ENCODE assay signal across 8 cellular contexts in the genomic region with DNA sequence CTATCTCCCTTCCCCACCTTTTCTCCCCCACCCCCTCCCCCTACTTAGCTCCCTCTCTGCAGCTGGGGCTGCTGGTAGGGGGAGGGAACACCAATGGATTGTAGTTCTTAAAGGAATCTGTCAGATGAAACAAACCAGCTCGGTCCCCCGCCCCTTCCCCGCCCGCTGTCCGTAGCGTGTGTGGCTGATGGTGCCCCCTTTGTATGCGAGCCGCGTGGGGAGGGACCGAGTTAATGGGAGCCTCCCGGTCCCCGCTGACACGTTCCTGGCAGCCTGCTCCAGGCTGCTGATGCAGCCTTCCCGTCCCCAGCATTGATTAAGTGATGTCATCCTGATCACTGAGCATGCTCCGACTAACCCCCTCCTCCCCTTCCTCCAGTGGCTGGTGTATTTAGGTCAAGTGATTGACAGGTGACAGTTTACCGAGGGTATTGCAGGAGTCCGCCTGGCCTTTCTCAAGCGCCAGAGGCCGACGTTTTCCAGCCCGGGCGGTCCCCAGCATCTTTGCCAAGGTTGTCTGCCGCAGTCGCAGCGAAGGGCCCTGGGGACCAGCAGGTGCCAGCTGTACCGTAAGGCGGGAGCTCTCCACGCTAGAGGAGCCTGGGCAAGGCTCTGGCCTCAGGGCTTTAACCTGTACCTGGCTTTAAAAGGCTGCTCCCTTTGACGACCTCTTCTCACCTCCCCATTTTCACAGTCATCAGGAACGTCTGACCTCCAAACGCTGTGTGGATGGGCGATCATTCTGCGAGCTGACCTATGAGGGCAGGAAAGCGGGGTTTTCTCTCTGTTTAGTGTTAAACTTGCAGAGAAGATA. TPM values are rescaled to one million over a fixed set of nuclear protein-coding genes. Genes with fewer than 3 reads are reported as not detected.
DNase-seq lines count a peak whose midpoint lies in the region; ATAC-seq and TF ChIP-seq lines count a peak whose summit lies in the region.

No MANE protein-coding gene starts in this region.

- intact Hi-C loops in CD4-positive, alpha-beta memory T cell (cut with micrococcal nuclease): loop anchor here (10.0 kb wide), 2 partner anchors 62 to 1032 kb away; partner anchors contain the start of gene ACVR2A

- H3K4me3 Mint-ChIP-seq in CD4-positive, alpha-beta memory T cell: peak overlapping the region; percentile 90 to 97 (median 92)

- H3K36me3 ChIP-seq in CD4-positive, alpha-beta memory T cell (ENCODE audit: insufficient read depth, low read length): no peaks in the 10 kb centered on the region
- H3K36me3 ChIP-seq in RWPE2 (ENCODE audit: low read depth): no peaks in the 10 kb centered on the region
- no peaks in the 10 kb centered on the region for H3K36me3 ChIP-seq in MM.1S (replicated peaks; ENCODE audit: insufficient read depth, low read length)

- H3K4me1 Mint-ChIP-seq in CD4-positive, alpha-beta memory T cell: peaks cover 6 to 25% (median 14%) of the 10 kb centered on the region in 4 donors

- no peaks in the 10 kb centered on the region for H3K27me3 ChIP-seq in CD4-positive, alpha-beta memory T cell (ENCODE audit: insufficient read depth, low read length)
- H3K27me3 ChIP-seq in RWPE2 (ENCODE audit: insufficient read depth, poor library complexity, severe bottlenecking) (peaks cover 28% of the 10 kb centered on the region), MM.1S (replicated peaks; ENCODE audit: insufficient read depth, low read length) (no peaks in the 10 kb centered on the region)

- no peaks in the 10 kb centered on the region for H3K79me2 ChIP-seq in MM.1S (ENCODE audit: low read length)

- H3K4me2 ChIP-seq in MM.1S (ENCODE audit: low read depth, low read length): no peak overlapping the region

- DNase-seq in CD4-positive, alpha-beta memory T cell: peak; percentile 66 to 85 (median 72)
- DNase-seq in RWPE2 (ENCODE audit: low spot score): no peak
- DNase-seq in astrocyte of the hippocampus (ENCODE audit: low read depth, low spot score): peak; percentile 62
- peak; percentile 70 for DNase-seq in medulla oblongata (ENCODE audit: extremely low spot score)
- DNase-seq in stimulated activated CD8-positive, alpha-beta memory T cell treated with anti-CD3 and anti-CD28 coated beads, Interleukin-4, amount 100 ng/mL, for 48 hours: peak; percentile 58
- DNase-seq in NK-92 (lab: John Stamatoyannopoulos, UW; ENCODE audit: unreplicated experiment): no peak
- no peak for DNase-seq in MM.1S

- CTCF ChIA-PET in CD4-positive, alpha-beta memory T cell (lab: Charles Lee; ENCODE audit: partially characterized antibody): interaction anchor here (1.0 to 2.1 kb wide), 3 partner anchors 50 to 140 kb away, joined by 3 to 5 read pairs (median 3); no protein-coding TSS in a partner anchor

- no peaks in the 10 kb centered on the region for H3K9me3 ChIP-seq in CD4-positive, alpha-beta memory T cell (ENCODE audit: control insufficient read depth in 1 of 2, low read length in 2 of 2)
- no peaks in the 10 kb centered on the region for H3K9me3 ChIP-seq in RWPE2 (ENCODE audit: severe bottlenecking)
- no peaks in the 10 kb centered on the region for H3K9me3 ChIP-seq in MM.1S (replicated peaks; ENCODE audit: insufficient read depth, low read length)

- peak overlapping the region; percentile 54 to 70 for H3K4me3 ChIP-seq in CD4-positive, alpha-beta memory T cell (ENCODE audit: low read length in 2 of 2)
- H3K4me3 ChIP-seq in RWPE2 (ENCODE audit: severe bottlenecking) (peak overlapping the region; percentile 4), MM.1S (ENCODE audit: low read length) (no peak overlapping the region)

- H3K9me3 Mint-ChIP-seq in CD4-positive, alpha-beta memory T cell: peaks cover 0 to 4% (median 0%) of the 10 kb centered on the region in 8 donors

- H3F3A ChIP-seq in MM.1S (ENCODE audit: insufficient read depth, low read length): no peaks in the 10 kb centered on the region

- POLR2A ChIA-PET in CD4-positive, alpha-beta memory T cell (lab: Charles Lee; ENCODE audit: partially characterized antibody): interaction anchor here (0.6 to 2.2 kb wide), 9 partner anchors 50 to 856 kb away, joined by 3 to 9 read pairs (median 4); partner anchors contain the start of genes MBD5, MMADHC and ORC4

- peaks cover 0 to 7% of the 10 kb centered on the region in 2 donors for H3K36me3 Mint-ChIP-seq in CD4-positive, alpha-beta memory T cell

- no peak for TF ChIP-seq CTCF in RWPE2 (IDR thresholded peaks at IDR 0.05; ENCODE audit: poor library complexity, severe bottlenecking)
- no peak for TF ChIP-seq CTCF in MM.1S (IDR thresholded peaks at IDR 0.05; ENCODE audit: low read length)

- H3K9me2 ChIP-seq in MM.1S (replicated peaks; ENCODE audit: insufficient read depth, low read length): no peaks in the 10 kb centered on the region

- peak; percentile 39 for ATAC-seq in HG03378 (IDR thresholded peaks at IDR 0.05; ENCODE audit: unreplicated experiment)
- ATAC-seq in RWPE2 (ENCODE audit: low read depth): 0 out of 3 replicates have a peak, but pooled peaks have one; percentile 2

- H4K20me1 ChIP-seq in MM.1S (ENCODE audit: insufficient read depth, low read length): no peaks in the 10 kb centered on the region

- peaks cover 8% of the 10 kb centered on the region for H3K4me1 ChIP-seq in CD4-positive, alpha-beta memory T cell (ENCODE audit: insufficient read depth, low read length)
- H3K4me1 ChIP-seq in RWPE2 (ENCODE audit: insufficient read depth, poor library complexity, severe bottlenecking): no peaks in the 10 kb centered on the region
- H3K4me1 ChIP-seq in MM.1S (ENCODE audit: low read length): no peaks in the 10 kb centered on the region

- H3K27me3 Mint-ChIP-seq in CD4-positive, alpha-beta memory T cell: peaks cover 6% of the 10 kb centered on the region in 2 donors

- peak overlapping the region; percentile 47 for H3K27ac ChIP-seq in CD4-positive, alpha-beta memory T cell (ENCODE audit: low read depth, low read length)
- H3K27ac ChIP-seq in RWPE2 (ENCODE audit: poor library complexity, severe bottlenecking): no peak overlapping the region
- no peak overlapping the region for H3K27ac ChIP-seq in MM.1S (ENCODE audit: low read length)

- H2AFZ ChIP-seq in MM.1S (ENCODE audit: low read length): no peak overlapping the region

- no peak overlapping the region for H3K9ac ChIP-seq in MM.1S (ENCODE audit: low read length)

- peak overlapping the region; percentile 73 to 97 (median 94) for H3K27ac Mint-ChIP-seq in CD4-positive, alpha-beta memory T cell

RNA-seq across cellular contexts. Expression of gene KIF5C, which starts 1.8 kb away (rescaled TPM):
- 10 to 100 TPM; 21.1 to 21.3 TPM for total RNA-seq in CD4-positive, alpha-beta memory T cell
- polyA plus RNA-seq in CD4-positive, alpha-beta memory T cell: 1 to 10 TPM; 3.0 to 5.4 TPM

Comparison
In these comparisons a context has a peak if more than half of its experiments do, and no peak if none do; other contexts are left out.
1. DNase-seq: peak in CD4-positive, alpha-beta memory T cell (5 of 5), astrocyte of the hippocampus (single experiment), medulla oblongata (single experiment) and stimulated activated CD8-positive, alpha-beta memory T cell treated with anti-CD3 and anti-CD28 coated beads, Interleukin-4, amount 100 ng/mL, for 48 hours (single experiment); none in RWPE2 (single experiment), NK-92 (single experiment) and MM.1S (single experiment).